In genomic region chr2:8678731-8679566, GRCh38 we compare ENCODE assay signal across 7 cellular contexts.
DNase-seq lines count a peak whose midpoint lies in the region; ATAC-seq, FAIRE-seq and TF ChIP-seq lines count a peak whose summit lies in the region.

No MANE protein-coding gene starts in this region.

- DNase-seq in GM18507 (ENCODE audit: extremely low spot score, insufficient read length, low read depth) = peak; percentile 77
- peak; percentile 77 for DNase-seq in NCI-H2029 treated with DMSO at 0.1 percent for 48 hours (lab: John Stamatoyannopoulos, UW)
- peak; percentile 80 for DNase-seq in T-helper 9 cell
- DNase-seq in astrocyte of the hippocampus (ENCODE audit: low read depth, low spot score) = peak; percentile 99
- peak; percentile 43 to 94 (median 86) for DNase-seq in hypothalamus (lab: John Stamatoyannopoulos, UW)
- DNase-seq in retinal pigment epithelial cell (ENCODE audit: low read depth) = peak; percentile 88

- H3K4me3 ChIP-seq in retinal pigment epithelial cell (ENCODE audit: low read length) = peak overlapping the region; percentile 57

- FAIRE-seq in GM18507 (lab: Jason Lieb, UNC) = peak; percentile 66

- peak; percentile 61 for ATAC-seq in HG02981 (IDR thresholded peaks at IDR 0.05; ENCODE audit: unreplicated experiment)

- no peak for TF ChIP-seq CTCF in retinal pigment epithelial cell (conservative IDR thresholded peaks at IDR 0.05; ENCODE audit: low read depth, low read length)

Comparison
In these comparisons a context has a peak if more than half of its experiments do, and no peak if none do; other contexts are left out.
1. Peak in every context shown above with its lines: DNase-seq, ATAC-seq and H3K4me3 ChIP-seq.